11 cellular contexts compared by ENCODE assay signal in the genomic region with DNA sequence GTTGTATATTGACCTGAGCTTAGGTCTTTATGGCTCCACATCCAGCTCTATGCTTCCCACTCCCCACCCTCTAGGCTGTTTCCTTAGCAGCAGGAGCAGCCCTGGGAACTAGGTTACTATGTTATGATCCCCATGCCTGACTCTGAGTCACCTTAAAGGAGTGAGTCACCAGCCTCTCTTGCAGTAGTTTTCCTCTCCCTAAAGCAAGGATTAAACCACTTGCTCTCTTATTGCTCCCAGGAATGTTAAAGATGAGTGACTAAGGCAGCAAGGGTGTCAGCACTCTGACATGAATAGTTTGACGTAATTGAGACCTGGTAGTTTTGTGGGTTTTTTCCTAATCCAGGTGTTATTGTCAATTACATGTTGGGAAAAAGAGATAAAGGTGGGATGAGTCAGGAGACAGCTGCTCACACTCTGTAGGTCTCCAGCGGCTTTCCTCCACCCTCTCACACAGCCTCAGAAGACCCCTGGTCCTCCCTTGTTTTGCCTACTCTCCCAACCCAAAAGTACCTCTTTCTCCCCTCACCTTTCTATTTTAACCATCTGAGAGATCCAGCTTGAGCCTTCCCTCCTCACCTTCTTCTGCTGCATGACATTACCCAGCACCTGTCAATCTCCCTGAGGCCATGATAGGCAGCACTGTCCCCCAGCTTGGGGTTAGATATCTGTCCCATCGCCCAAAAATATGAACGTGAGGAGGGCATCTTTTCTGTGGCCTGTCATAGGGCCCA.
DNase-seq lines count a peak whose midpoint lies in the region; TF ChIP-seq lines count a peak whose summit lies in the region.
"Had no signal": no experiment of that assay in that cellular context is flagged by ENCODE, and none has a peak within 500 bp of the region (broad histone marks: within the 10 kb centered on the region; RNA-seq: fewer than 3 reads in every experiment).

No MANE protein-coding gene starts in this region.

- H3K4me3 ChIP-seq in transverse colon = no peak overlapping the region

- POLR2A ChIA-PET in GM10248 (lab: Yijun Ruan, JAX) = no interaction called here

- TF ChIP-seq CTCF in neural crest cell (conservative IDR thresholded peaks at IDR 0.05) = no peak
- TF ChIP-seq CTCF in transverse colon (IDR thresholded peaks at IDR 0.05) = no peak
- TF ChIP-seq CTCF in GM10248 (IDR thresholded peaks at IDR 0.05; ENCODE audit: control extremely low read depth, extremely low read depth, low read depth, missing control alignments) = no peak

- peaks cover 0 to 5% of the 10 kb centered on the region in 2 donors for H3K9me3 ChIP-seq in transverse colon

- TF ChIP-seq EP300 in transverse colon (IDR thresholded peaks at IDR 0.05; ENCODE audit: low read depth) = no peak

- in situ Hi-C loops in transverse colon (cut with MboI; ENCODE audit: low pct_ligation_motif_present in 1 of 4, low pct_unique_long_range_greater_than_20kb in 1 of 4, low sequenced_read_pairs in 3 of 4) = no loop called here

- WGBS in transverse colon (ENCODE audit: low coverage in 1 of 2), 2 donors = 56 to 80% methylated on average over 3 to 4 of the region's 4 CpGs

- H3K4me1 ChIP-seq in transverse colon = no peaks in the 10 kb centered on the region

- peaks cover 6% of the 10 kb centered on the region for H3K9me3 Mint-ChIP-seq in neural crest cell

- no peaks in the 10 kb centered on the region for H3K36me3 Mint-ChIP-seq in neural crest cell (ENCODE audit: low read depth)
- H3K36me3 Mint-ChIP-seq: activated naive CD4-positive, alpha-beta T cell treated with anti-CD3 and anti-CD28 coated beads, Interleukin-2, amount 50 U/mL, for 72 hours had no signal

- H3K4me3 Mint-ChIP-seq in neural crest cell = no peak overlapping the region
- H3K4me3 Mint-ChIP-seq: nephron had no signal

- no peak overlapping the region for H3K27ac ChIP-seq in transverse colon

- H3K36me3 ChIP-seq in transverse colon = no peaks in the 10 kb centered on the region

- no peaks in the 10 kb centered on the region for H3K4me1 Mint-ChIP-seq in neural crest cell

- no peak for TF ChIP-seq POLR2A in transverse colon (IDR thresholded peaks at IDR 0.05)

- DNase-seq in COLO829 (ENCODE audit: low spot score) (peak; percentile 91), M059J (ENCODE audit: low read depth) (peak; percentile 100), ecto neural progenitor cell (ENCODE audit: low spot score) (peak; percentile 38), neural crest cell (ENCODE audit: low read depth, low spot score) (peak; percentile 0), NCI-H2107 (lab: John Stamatoyannopoulos, UW) (no peak), transverse colon (no peak), GM10248 (ENCODE audit: extremely low spot score) (no peak), HuH-7.5 (ENCODE audit: low spot score) (no peak)
- DNase-seq: NCI-H187 treated with DMSO at 0.1 percent for 48 hours had no signal

- no peak overlapping the region for H3K27ac Mint-ChIP-seq in neural crest cell (ENCODE audit: unreplicated experiment)
- H3K27ac Mint-ChIP-seq: activated naive CD4-positive, alpha-beta T cell treated with anti-CD3 and anti-CD28 coated beads, Interleukin-2, amount 50 U/mL, for 72 hours had no signal

- CTCF ChIA-PET in GM10248 (lab: Yijun Ruan, JAX) = interaction anchor here (1.1 to 1.3 kb wide), 2 partner anchors 9 to 247 kb away, joined by 3 read pairs; no protein-coding TSS in a partner anchor

- H3K27me3 ChIP-seq in transverse colon = no peaks in the 10 kb centered on the region

- no peaks in the 10 kb centered on the region for H3K27me3 Mint-ChIP-seq in neural crest cell (ENCODE audit: low read depth)

- intact Hi-C loops in transverse colon (cut with DNase I; ENCODE audit: low total_unique reads) = no loop called here

Comparison
In these comparisons a context has a peak if more than half of its experiments do, and no peak if none do; other contexts are left out.
1. DNase-seq: peak in COLO829 (single experiment), M059J (single experiment), ecto neural progenitor cell (single experiment) and neural crest cell (single experiment); none in NCI-H2107 (single experiment), transverse colon (single experiment), GM10248 (single experiment) and HuH-7.5 (single experiment).